ENCODE assay signal across 22 cellular contexts in the genomic region with DNA sequence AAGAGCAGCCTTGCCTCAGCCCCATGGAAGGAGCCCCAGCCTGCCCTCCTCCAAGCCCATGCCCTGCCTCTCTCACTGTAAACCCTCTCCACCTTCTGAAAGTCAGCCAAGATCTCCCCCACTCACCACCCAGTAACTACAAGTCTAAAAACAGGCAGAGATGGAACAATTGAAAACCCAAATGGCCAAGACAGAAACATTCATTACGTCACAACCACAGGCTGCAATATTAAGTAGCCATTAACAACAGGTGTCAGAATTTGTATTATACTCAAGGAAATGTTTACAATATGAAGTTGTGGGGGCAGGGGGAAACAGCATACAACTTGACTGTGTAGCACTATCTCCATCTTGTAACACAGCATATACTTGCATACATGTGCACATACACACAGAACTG. TPM values are rescaled to one million over a fixed set of nuclear protein-coding genes. Genes with fewer than 3 reads are reported as not detected.
DNase-seq lines count a peak whose midpoint lies in the region; ATAC-seq, FAIRE-seq and TF ChIP-seq lines count a peak whose summit lies in the region.
"Had no signal": no experiment of that assay in that cellular context is flagged by ENCODE, and none has a peak within 500 bp of the region (broad histone marks: within the 10 kb centered on the region; RNA-seq: fewer than 3 reads in every experiment).

No MANE protein-coding gene starts in this region.

- no peak overlapping the region for H2AFZ ChIP-seq in endothelial cell of umbilical vein (ENCODE audit: low read depth, low read length)
- H2AFZ ChIP-seq: GM23338 had no signal

- no peak for FAIRE-seq in endothelial cell of umbilical vein (lab: Jason Lieb, UNC)
- FAIRE-seq: D721Med, GM12891, GM18507 had no signal

- no TSS peak for BruUV-seq in endothelial cell of umbilical vein (replicated peaks; lab: Mats Ljungman, UMichigan)

- H3K27me3 Mint-ChIP-seq in T-helper 2 cell treated with Interferon-gamma antibody and Interleukin-4, amounts not matched to agents 5 μg/mL and 100 μg/mL, for 36 hours (ENCODE audit: low read depth): peaks cover 10% of the 10 kb centered on the region

- POLR2A ChIA-PET in endothelial cell of umbilical vein (lab: Charles Lee): no interaction called here

- H3K4me3 ChIP-seq in endothelial cell of umbilical vein (replicated peaks in 1 of 3; ENCODE audit: insufficient read depth in 1 of 3, low read depth in 1 of 3, low read length in 3 of 3): no peak overlapping the region
- H3K4me3 ChIP-seq in mucosa of rectum (ENCODE audit: low read length in 2 of 2): peak overlapping the region; percentile 3 to 10
- H3K4me3 ChIP-seq: BLaER1, GM23338 had no signal

- H3K4me1 ChIP-seq in endothelial cell of umbilical vein (ENCODE audit: control insufficient read depth, extremely low read depth, insufficient read depth, low read length): peaks cover 43% of the 10 kb centered on the region
- H3K4me1 ChIP-seq in mucosa of rectum (ENCODE audit: control insufficient read depth in 2 of 2, insufficient read depth in 2 of 2, low read length in 2 of 2): peaks cover 9 to 30% of the 10 kb centered on the region in 2 donors
- H3K4me1 ChIP-seq: BLaER1 had no signal

- H3K36me3 Mint-ChIP-seq in T-helper 2 cell treated with Interferon-gamma antibody and Interleukin-4, amounts not matched to agents 5 μg/mL and 100 μg/mL, for 36 hours (ENCODE audit: low read depth): no peaks in the 10 kb centered on the region

- H4K20me1 ChIP-seq in endothelial cell of umbilical vein (replicated peaks; ENCODE audit: control insufficient read depth, extremely low read depth, insufficient read depth, low read length): no peaks in the 10 kb centered on the region
- H4K20me1 ChIP-seq: BLaER1 had no signal

- H3K27me3 ChIP-seq in endothelial cell of umbilical vein (ENCODE audit: control insufficient read depth in 2 of 2, insufficient read depth in 2 of 2, low read length in 2 of 2) (no peaks in the 10 kb centered on the region), mucosa of rectum (ENCODE audit: control insufficient read depth in 2 of 2, insufficient read depth in 2 of 2, low read length in 2 of 2) (no peaks in the 10 kb centered on the region)
- H3K27me3 ChIP-seq: BLaER1 had no signal

- no peak for TF ChIP-seq CTCF in endothelial cell of umbilical vein (IDR thresholded peaks at IDR 0.05; ENCODE audit: extremely low read depth in 1 of 2, insufficient read depth in 1 of 2, low read depth in 1 of 2, low read length in 2 of 2)

- intact Hi-C loops in endothelial cell of umbilical vein (cut with micrococcal nuclease): no loop called here

- no peaks in the 10 kb centered on the region for H3K9me1 ChIP-seq in endothelial cell of umbilical vein (replicated peaks; ENCODE audit: control insufficient read depth, extremely low read depth, insufficient read depth, low read length)

- no peaks in the 10 kb centered on the region for H3K36me3 ChIP-seq in endothelial cell of umbilical vein (ENCODE audit: control insufficient read depth in 2 of 2, extremely low read depth in 1 of 2, insufficient read depth in 2 of 2, low read length in 2 of 2)
- H3K36me3 ChIP-seq in mucosa of rectum (ENCODE audit: control insufficient read depth in 2 of 2, insufficient read depth in 2 of 2, low read length in 2 of 2): peaks cover 7 to 21% of the 10 kb centered on the region in 2 donors
- H3K36me3 ChIP-seq: BLaER1 had no signal

- DNase-seq in T-helper 2 cell treated with Interferon-gamma antibody and Interleukin-4, amounts not matched to agents 5 μg/mL and 100 μg/mL, for 36 hours (ENCODE audit: low spot score): no peak
- DNase-seq in T-helper 2 cell: no peak
- DNase-seq in endothelial cell of umbilical vein (ENCODE audit: low read depth, low spot score): peak; percentile 38
- no peak for DNase-seq in glomerular visceral epithelial cell (ENCODE audit: extremely low spot score)
- DNase-seq in occipital lobe (lab: John Stamatoyannopoulos, UW): no peak
- DNase-seq in retina: no peak
- DNase-seq: CD8-positive, alpha-beta memory T cell; GF-D8; NCI-H1436 treated with DMSO at 0.1 percent for 48 hours; NCI-H2029 treated with DMSO at 0.1 percent for 48 hours; NCI-H2227 treated with DMSO at 0.1 percent for 48 hours; NCI-H524 had no signal

- ATAC-seq in HG03280 (IDR thresholded peaks at IDR 0.05; ENCODE audit: unreplicated experiment): no peak
- ATAC-seq: GM23338, Panc1, Right ventricle myocardium inferior had no signal

- H3K27ac ChIP-seq in endothelial cell of umbilical vein (ENCODE audit: insufficient read depth, low read depth, low read length): no peak overlapping the region
- peak overlapping the region in 1 of 2 donors; percentile 59 for H3K27ac ChIP-seq in mucosa of rectum (ENCODE audit: low read depth in 2 of 2, low read length in 2 of 2)
- H3K27ac ChIP-seq: BLaER1 had no signal

- no peak overlapping the region for H3K4me2 ChIP-seq in endothelial cell of umbilical vein (ENCODE audit: insufficient read depth, low read length)
- H3K4me2 ChIP-seq: BLaER1, GM23338 had no signal

- CTCF ChIA-PET in endothelial cell of umbilical vein (lab: Charles Lee): no interaction called here

- dilution Hi-C loops in endothelial cell of umbilical vein (cut with MboI; ENCODE audit: extremely low pct_ligation_motif_present, low sequenced_read_pairs): no loop called here

- H3K9me3 ChIP-seq in endothelial cell of umbilical vein (replicated peaks; ENCODE audit: control insufficient read depth, insufficient read depth, low read length): no peaks in the 10 kb centered on the region
- no peaks in the 10 kb centered on the region for H3K9me3 ChIP-seq in mucosa of rectum (ENCODE audit: control insufficient read depth in 2 of 2, low read length in 2 of 2)
- H3K9me3 ChIP-seq: BLaER1 had no signal

- no peak for TF ChIP-seq POLR2A in endothelial cell of umbilical vein (IDR thresholded peaks at IDR 0.05; ENCODE audit: low read depth, low read length)

- H3K9ac ChIP-seq in endothelial cell of umbilical vein (replicated peaks; ENCODE audit: extremely low read depth, insufficient read depth, low read length): no peak overlapping the region
- H3K9ac ChIP-seq in mucosa of rectum (ENCODE audit: low read depth in 1 of 2, low read length in 2 of 2): no peak overlapping the region
- H3K9ac ChIP-seq: BLaER1 had no signal

- H3K27ac Mint-ChIP-seq in T-helper 2 cell treated with Interferon-gamma antibody and Interleukin-4, amounts not matched to agents 5 μg/mL and 100 μg/mL, for 36 hours: peak overlapping the region; percentile 5
- H3K27ac Mint-ChIP-seq: CD8-positive, alpha-beta memory T cell; GM23338 had no signal

- H3K4me3 Mint-ChIP-seq in T-helper 2 cell treated with Interferon-gamma antibody and Interleukin-4, amounts not matched to agents 5 μg/mL and 100 μg/mL, for 36 hours: no peak overlapping the region
- H3K4me3 Mint-ChIP-seq: GM23338 had no signal

- H3K4me1 Mint-ChIP-seq in T-helper 2 cell treated with Interferon-gamma antibody and Interleukin-4, amounts not matched to agents 5 μg/mL and 100 μg/mL, for 36 hours (ENCODE audit: low read depth): peaks cover 7% of the 10 kb centered on the region

- no peaks in the 10 kb centered on the region for H3K79me2 ChIP-seq in endothelial cell of umbilical vein (ENCODE audit: control insufficient read depth, insufficient read depth, low read length)

- H3K9me3 Mint-ChIP-seq in T-helper 2 cell treated with Interferon-gamma antibody and Interleukin-4, amounts not matched to agents 5 μg/mL and 100 μg/mL, for 36 hours: no peaks in the 10 kb centered on the region
- H3K9me3 Mint-ChIP-seq: GM23338 had no signal

TF ChIP-seq in endothelial cell of umbilical vein, 7 proteins besides CTCF, POLR2A, EP300 and RAD21 (continues in another document):
- no peak for TF ChIP-seq POLR2AphosphoS5 (IDR thresholded peaks at IDR 0.05; ENCODE audit: insufficient read depth, low read depth, low read length)

RNA-seq across cellular contexts. Expression of gene IRF6, which starts 2.4 kb away (rescaled TPM):
- 22.1 and 42.0 TPM in 2 replicates for total RNA-seq in endothelial cell of umbilical vein
- polyA plus RNA-seq in endothelial cell of umbilical vein: 55.8 and 65.0 TPM in 2 replicates
- polyA plus RNA-seq in endothelial cell of umbilical vein (2011; cell fraction: cytosol; rRNA removed): 33.7 and 34.7 TPM in 2 replicates
- polyA plus RNA-seq in endothelial cell of umbilical vein (2011; cell fraction: nucleus; rRNA removed): 120 and 125 TPM in 2 replicates
- 3.6 and 7.9 TPM in 2 replicates for polyA plus RNA-seq in endothelial cell of umbilical vein (2012)
- polyA minus RNA-seq in endothelial cell of umbilical vein: 176 and 196 TPM in 2 replicates
- polyA minus RNA-seq in endothelial cell of umbilical vein (2011; cell fraction: cytosol; rRNA and poly(A)+ RNA removed): not detected
- polyA minus RNA-seq in endothelial cell of umbilical vein (2011; cell fraction: nucleus; rRNA and poly(A)+ RNA removed): 126 and 158 TPM in 2 replicates
- total RNA-seq in occipital lobe: 0.31 TPM
- total RNA-seq: A172 had no signal

RNA-seq across cellular contexts. Expression of gene C1orf74, which starts 19.2 kb away (rescaled TPM):
- total RNA-seq in endothelial cell of umbilical vein: 2.3 and 3.0 TPM in 2 replicates
- polyA plus RNA-seq in endothelial cell of umbilical vein: 2.4 TPM in 2 replicates
- 1.1 and 1.7 TPM in 2 replicates for polyA plus RNA-seq in endothelial cell of umbilical vein (2011; cell fraction: cytosol; rRNA removed)
- polyA plus RNA-seq in endothelial cell of umbilical vein (2011; cell fraction: nucleus; rRNA removed): 12.1 and 12.6 TPM in 2 replicates
- polyA plus RNA-seq in endothelial cell of umbilical vein (2012): 1.2 and 1.3 TPM in 2 replicates
- 7.8 and 11.1 TPM in 2 replicates for polyA minus RNA-seq in endothelial cell of umbilical vein
- 1.1 TPM for polyA minus RNA-seq in endothelial cell of umbilical vein (2011; cell fraction: cytosol; rRNA and poly(A)+ RNA removed)
- 24.5 and 31.8 TPM in 2 replicates for polyA minus RNA-seq in endothelial cell of umbilical vein (2011; cell fraction: nucleus; rRNA and poly(A)+ RNA removed)
- 2.8 TPM for total RNA-seq in occipital lobe

RNA-seq across cellular contexts. Expression of gene UTP25, which starts 24.2 kb away (rescaled TPM):
- 10.5 and 11.7 TPM in 2 replicates for total RNA-seq in endothelial cell of umbilical vein
- polyA plus RNA-seq in endothelial cell of umbilical vein: 5.9 and 6.6 TPM in 2 replicates
- polyA plus RNA-seq in endothelial cell of umbilical vein (2011; cell fraction: cytosol; rRNA removed): 5.3 and 5.7 TPM in 2 replicates
- polyA plus RNA-seq in endothelial cell of umbilical vein (2011; cell fraction: nucleus; rRNA removed): 23.9 and 27.8 TPM in 2 replicates
- 6.5 and 9.0 TPM in 2 replicates for polyA plus RNA-seq in endothelial cell of umbilical vein (2012)
- 20.9 and 22.0 TPM in 2 replicates for polyA minus RNA-seq in endothelial cell of umbilical vein
- 10.0 TPM for polyA minus RNA-seq in endothelial cell of umbilical vein (2011; cell fraction: cytosol; rRNA and poly(A)+ RNA removed)
- 47.3 and 73.9 TPM in 2 replicates for polyA minus RNA-seq in endothelial cell of umbilical vein (2011; cell fraction: nucleus; rRNA and poly(A)+ RNA removed)
- total RNA-seq in occipital lobe: 15.0 TPM

RNA-seq across cellular contexts. Expression of gene TRAF3IP3, which starts 47.7 kb away (rescaled TPM):
- total RNA-seq in endothelial cell of umbilical vein: not detected in 2 replicates
- polyA plus RNA-seq in endothelial cell of umbilical vein: not detected in 2 replicates
- polyA plus RNA-seq in endothelial cell of umbilical vein (2011; cell fraction: cytosol; rRNA removed): not detected in 2 replicates
- polyA plus RNA-seq in endothelial cell of umbilical vein (2011; cell fraction: nucleus; rRNA removed): not detected in 2 replicates
- not detected in 2 replicates for polyA plus RNA-seq in endothelial cell of umbilical vein (2012)
- not detected in 2 replicates for polyA minus RNA-seq in endothelial cell of umbilical vein
- polyA minus RNA-seq in endothelial cell of umbilical vein (2011; cell fraction: cytosol; rRNA and poly(A)+ RNA removed): not detected
- polyA minus RNA-seq in endothelial cell of umbilical vein (2011; cell fraction: nucleus; rRNA and poly(A)+ RNA removed): not detected in 2 replicates
- total RNA-seq in occipital lobe: 0.47 TPM
- total RNA-seq: A172, GM23338 had no signal
- polyA plus RNA-seq: GM23338 had no signal

Comparison
In these comparisons a context has a peak if more than half of its experiments do, and no peak if none do; other contexts are left out.
1. H3K4me3 ChIP-seq: peak in mucosa of rectum (2 of 2); none in endothelial cell of umbilical vein (0 of 3).
2. RNA of gene IRF6, which starts 2.4 kb away (total RNA-seq): 22.1 to 42.0 TPM in endothelial cell of umbilical vein; 0.31 TPM in occipital lobe (single experiment); every median in the first group is over 10 times any median in the second.